In the genomic region with DNA sequence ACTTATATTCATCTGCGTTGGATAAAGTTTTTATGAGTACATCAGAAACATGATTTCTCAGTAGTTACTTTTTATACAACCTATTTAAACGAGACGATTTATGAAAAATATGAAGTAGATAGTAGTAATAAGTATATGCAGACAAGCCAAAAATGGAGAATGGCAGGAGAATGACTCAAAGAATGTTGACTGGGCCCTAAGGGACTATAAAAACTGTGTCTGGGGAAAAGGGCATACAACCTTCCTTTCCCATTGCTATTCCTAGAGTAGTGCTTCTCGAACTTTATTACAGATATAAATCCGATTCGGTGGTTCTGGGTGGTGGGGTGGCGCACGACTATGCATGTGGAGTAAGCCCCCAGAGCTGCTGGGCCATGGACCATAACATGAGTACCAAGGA, we compare ENCODE assay signal across 18 cellular contexts.
DNase-seq lines count a peak whose midpoint lies in the region; ATAC-seq and TF ChIP-seq lines count a peak whose summit lies in the region.
"Had no signal": no experiment of that assay in that cellular context is flagged by ENCODE, and none has a peak within 500 bp of the region (broad histone marks: within the 10 kb centered on the region; RNA-seq: fewer than 3 reads in every experiment).

No MANE protein-coding gene starts in this region.

- CTCF ChIA-PET in activated CD8-positive, alpha-beta memory T cell treated with anti-CD3 and anti-CD28 coated beads, Interleukin-2, amount 10 ng/mL, durations not matched to agents 7 days and 5 days (lab: Charles Lee), result no interaction called here
- CTCF ChIA-PET in T-cell (lab: Charles Lee), result no interaction called here

- H4K20me1 ChIP-seq in hepatocyte (ENCODE audit: insufficient read depth, poor library complexity, severe bottlenecking), result peaks cover 3% of the 10 kb centered on the region

- no peaks in the 10 kb centered on the region for H3K9me3 ChIP-seq in hepatocyte (ENCODE audit: low read depth)
- H3K9me3 ChIP-seq: uterus had no signal

- H3K4me3 Mint-ChIP-seq in activated CD8-positive, alpha-beta memory T cell treated with anti-CD3 and anti-CD28 coated beads, Interleukin-2, amount 10 ng/mL, durations not matched to agents 7 days and 5 days, result no peak overlapping the region
- H3K4me3 Mint-ChIP-seq in T-cell, result no peak overlapping the region
- no peak overlapping the region for H3K4me3 Mint-ChIP-seq in stimulated activated memory B cell treated with anti-CD40 and anti-IgM and Interleukin-4, amounts not matched to agents 10 μg/mL and 1 μg/mL and 100 μg/mL, for 72 hours

- no peak overlapping the region for H3K4me3 ChIP-seq in hepatocyte
- H3K4me3 ChIP-seq: coronary artery, skin epidermis, uterus had no signal

- H3K36me3 Mint-ChIP-seq in activated CD8-positive, alpha-beta memory T cell treated with anti-CD3 and anti-CD28 coated beads, Interleukin-2, amount 10 ng/mL, durations not matched to agents 7 days and 5 days, result peaks cover 30% of the 10 kb centered on the region
- peaks cover 45% of the 10 kb centered on the region for H3K36me3 Mint-ChIP-seq in T-cell
- H3K36me3 Mint-ChIP-seq in stimulated activated memory B cell treated with anti-CD40 and anti-IgM and Interleukin-4, amounts not matched to agents 10 μg/mL and 1 μg/mL and 100 μg/mL, for 72 hours, result peaks cover 62% of the 10 kb centered on the region

- POLR2A ChIA-PET in T-cell (lab: Charles Lee), result no interaction called here

- no peaks in the 10 kb centered on the region for H3K27me3 Mint-ChIP-seq in activated CD8-positive, alpha-beta memory T cell treated with anti-CD3 and anti-CD28 coated beads, Interleukin-2, amount 10 ng/mL, durations not matched to agents 7 days and 5 days
- H3K27me3 Mint-ChIP-seq in T-cell, result no peaks in the 10 kb centered on the region
- no peaks in the 10 kb centered on the region for H3K27me3 Mint-ChIP-seq in stimulated activated memory B cell treated with anti-CD40 and anti-IgM and Interleukin-4, amounts not matched to agents 10 μg/mL and 1 μg/mL and 100 μg/mL, for 72 hours

- no peaks in the 10 kb centered on the region for H3K27me3 ChIP-seq in hepatocyte
- H3K27me3 ChIP-seq: uterus had no signal

- in situ Hi-C loops in GM13976 (cut with MboI; ENCODE audit: low sequenced_read_pairs, unreplicated experiment), result no loop called here

- no peak for DNase-seq in activated CD8-positive, alpha-beta memory T cell treated with anti-CD3 and anti-CD28 coated beads, Interleukin-2, amount 10 ng/mL, durations not matched to agents 7 days and 5 days
- no peak for DNase-seq in activated CD8-positive, alpha-beta memory T cell treated with anti-CD3 and anti-CD28 coated beads for 24 hours
- DNase-seq in T-cell (no peak), hepatocyte (ENCODE audit: low spot score) (no peak), OCI-M1 (lab: John Stamatoyannopoulos, UW) (no peak), NCI-H1105 (lab: John Stamatoyannopoulos, UW) (no peak), GM13976 (ENCODE audit: low spot score) (no peak)
- DNase-seq: ACHN; activated CD8-positive, alpha-beta memory T cell treated with anti-CD3 and anti-CD28 coated beads, Interleukin-2, amount 50 U/mL, for 48 hours; anterior cingulate cortex; islet precursor cell; NCI-H82; RPMI8226; stimulated activated CD4-positive, alpha-beta T cell treated with anti-CD3 and anti-CD28 coated beads, Interleukin-4, amount 100 ng/mL, for 4 hours; uterus had no signal

- peaks cover 91% of the 10 kb centered on the region for H3K79me2 ChIP-seq in hepatocyte

- TF ChIP-seq CTCF in hepatocyte (IDR thresholded peaks at IDR 0.05; ENCODE audit: poor library complexity) (no peak), GM13976 (IDR thresholded peaks at IDR 0.05; ENCODE audit: borderline replicate concordance, control extremely low read depth, extremely low read depth, insufficient read depth, missing control alignments) (no peak)

- H3K9me2 ChIP-seq in hepatocyte (replicated peaks; ENCODE audit: insufficient read depth), result no peaks in the 10 kb centered on the region

- H3K27ac ChIP-seq in hepatocyte, result peak overlapping the region; percentile 63
- H3K27ac ChIP-seq: skin epidermis had no signal

- ATAC-seq in activated CD8-positive, alpha-beta memory T cell treated with anti-CD3 and anti-CD28 coated beads, Interleukin-2, amount 10 ng/mL, durations not matched to agents 7 days and 5 days, result no peak
- no peak for ATAC-seq in T-cell (replicated peaks in 1 of 4)
- no peak for ATAC-seq in stimulated activated memory B cell treated with anti-CD40 and anti-IgM and Interleukin-4, amounts not matched to agents 10 μg/mL and 1 μg/mL and 100 μg/mL, for 72 hours

- H3K9me3 Mint-ChIP-seq in activated CD8-positive, alpha-beta memory T cell treated with anti-CD3 and anti-CD28 coated beads, Interleukin-2, amount 10 ng/mL, durations not matched to agents 7 days and 5 days (ENCODE audit: low read depth), result no peaks in the 10 kb centered on the region
- no peaks in the 10 kb centered on the region for H3K9me3 Mint-ChIP-seq in T-cell
- H3K9me3 Mint-ChIP-seq in stimulated activated memory B cell treated with anti-CD40 and anti-IgM and Interleukin-4, amounts not matched to agents 10 μg/mL and 1 μg/mL and 100 μg/mL, for 72 hours, result no peaks in the 10 kb centered on the region

- H3K27ac Mint-ChIP-seq in activated CD8-positive, alpha-beta memory T cell treated with anti-CD3 and anti-CD28 coated beads, Interleukin-2, amount 10 ng/mL, durations not matched to agents 7 days and 5 days, result peak overlapping the region; percentile 19
- peak overlapping the region; percentile 81 to 85 for H3K27ac Mint-ChIP-seq in T-cell
- H3K27ac Mint-ChIP-seq in stimulated activated memory B cell treated with anti-CD40 and anti-IgM and Interleukin-4, amounts not matched to agents 10 μg/mL and 1 μg/mL and 100 μg/mL, for 72 hours, result peak overlapping the region; percentile 28

- H3K4me2 ChIP-seq in hepatocyte, result peak overlapping the region; percentile 54

- H3K4me1 Mint-ChIP-seq in activated CD8-positive, alpha-beta memory T cell treated with anti-CD3 and anti-CD28 coated beads, Interleukin-2, amount 10 ng/mL, durations not matched to agents 7 days and 5 days, result peaks cover 14% of the 10 kb centered on the region
- H3K4me1 Mint-ChIP-seq in T-cell, result peaks cover 83 to 88% (median 87%) of the 10 kb centered on the region in 3 donors
- H3K4me1 Mint-ChIP-seq in stimulated activated memory B cell treated with anti-CD40 and anti-IgM and Interleukin-4, amounts not matched to agents 10 μg/mL and 1 μg/mL and 100 μg/mL, for 72 hours, result peaks cover 67% of the 10 kb centered on the region

- 92% methylated on average over 8 of the region's 8 CpGs for WGBS in hepatocyte (ENCODE audit: low lambda C conversion rate, missing lambda C conversion rate)

- H3K36me3 ChIP-seq in hepatocyte (replicated peaks; ENCODE audit: insufficient read depth, low read depth), result no peaks in the 10 kb centered on the region
- H3K36me3 ChIP-seq: uterus had no signal

- H2AFZ ChIP-seq in hepatocyte, result no peak overlapping the region

- peaks cover 16% of the 10 kb centered on the region for H3K4me1 ChIP-seq in hepatocyte (ENCODE audit: insufficient read depth)
- H3K4me1 ChIP-seq: uterus had no signal

Comparison
In these comparisons a context has a peak if more than half of its experiments do, and no peak if none do; other contexts are left out.
1. H3K27ac Mint-ChIP-seq: peak in every context shown above with its lines; median percentile 83 in T-cell; 28 in stimulated activated memory B cell treated with anti-CD40 and anti-IgM and Interleukin-4, amounts not matched to agents 10 μg/mL and 1 μg/mL and 100 μg/mL, for 72 hours; 19 in activated CD8-positive, alpha-beta memory T cell treated with anti-CD3 and anti-CD28 coated beads, Interleukin-2, amount 10 ng/mL, durations not matched to agents 7 days and 5 days.